In genomic region chr20:34676642-34677373, GRCh38 we compare ENCODE assay signal across 8 cellular contexts. TPM values are rescaled to one million over a fixed set of nuclear protein-coding genes. Genes with fewer than 3 reads are reported as not detected.
DNase-seq lines count a peak whose midpoint lies in the region; ATAC-seq and TF ChIP-seq lines count a peak whose summit lies in the region.

TSS of gene PIGU (minus strand) at chr20:34677092. CDS start at chr20:34677085, 7 bp downstream.

- peaks cover 0 to 4% (median 0%) of the 10 kb centered on the region in 4 donors for H3K4me1 ChIP-seq in right lobe of liver

- ATAC-seq in GM19395 (IDR thresholded peaks at IDR 0.05; ENCODE audit: unreplicated experiment) (peak; percentile 85), HG03565 (IDR thresholded peaks at IDR 0.05; ENCODE audit: unreplicated experiment) (peak; percentile 95), right lobe of liver (peak; percentile 97 to 99 (median 98))

- no peaks in the 10 kb centered on the region for H3K27me3 ChIP-seq in right lobe of liver

- H3K27ac ChIP-seq in right lobe of liver = peak within 1 kb of the TSS; percentile 52 to 68 (median 62)

- DNase-seq in CD1c-positive myeloid dendritic cell (ENCODE audit: extremely low spot score) (peak; percentile 98), NCI-H774 (lab: John Stamatoyannopoulos, UW) (peak; percentile 96), dermis microvascular lymphatic vessel endothelial cell (ENCODE audit: low read depth in 2 of 2) (peak; percentile 88 to 96), right lobe of liver (peak; percentile 97 to 98 (median 98))
- peak; percentile 95 for DNase-seq in activated CD4-positive, alpha-beta T cell treated with anti-CD3 and anti-CD28 coated beads, Interleukin-2, amount 50 U/mL, for 48 hours
- peak; percentile 94 to 97 for DNase-seq in stimulated activated CD4-positive, alpha-beta T cell treated with anti-CD3 and anti-CD28 coated beads, Interleukin-4, amount 100 ng/mL, for 4 hours

- no peaks in the 10 kb centered on the region for H3K9me3 ChIP-seq in right lobe of liver

- WGBS in right lobe of liver (ENCODE audit: insufficient coverage, low coverage, low lambda C conversion rate, missing lambda C conversion rate) = under 1% methylated on average over 41 of the region's 64 CpGs

- TF ChIP-seq CTCF in right lobe of liver (IDR thresholded peaks at IDR 0.05) = peak; percentile 19 to 52 (median 34)

- H3K4me3 ChIP-seq in right lobe of liver = peak within 1 kb of the TSS; percentile 78 to 86 (median 84)

- peak; percentile 57 for TF ChIP-seq POLR2A in right lobe of liver (IDR thresholded peaks at IDR 0.05)

- H3K36me3 ChIP-seq in right lobe of liver = no peaks in the 10 kb centered on the region

- intact Hi-C loops in right lobe of liver (cut with DNase I) = no loop called here

RNA-seq across cellular contexts. Expression of gene PIGU, which starts in this region (rescaled TPM):
- total RNA-seq in dermis microvascular lymphatic vessel endothelial cell (3.9 and 5.9 TPM in 2 replicates), right lobe of liver (10 to 100 TPM in 2 of 6 experiments, 1 to 10 TPM in 4; 4.0 to 14.9 (median 7.3) TPM)

Comparison
In these comparisons a context has a peak if more than half of its experiments do, and no peak if none do; other contexts are left out.
1. Peak in every context shown above with its lines: DNase-seq, ATAC-seq, H3K4me3 ChIP-seq and H3K27ac ChIP-seq.